In the genomic region with DNA sequence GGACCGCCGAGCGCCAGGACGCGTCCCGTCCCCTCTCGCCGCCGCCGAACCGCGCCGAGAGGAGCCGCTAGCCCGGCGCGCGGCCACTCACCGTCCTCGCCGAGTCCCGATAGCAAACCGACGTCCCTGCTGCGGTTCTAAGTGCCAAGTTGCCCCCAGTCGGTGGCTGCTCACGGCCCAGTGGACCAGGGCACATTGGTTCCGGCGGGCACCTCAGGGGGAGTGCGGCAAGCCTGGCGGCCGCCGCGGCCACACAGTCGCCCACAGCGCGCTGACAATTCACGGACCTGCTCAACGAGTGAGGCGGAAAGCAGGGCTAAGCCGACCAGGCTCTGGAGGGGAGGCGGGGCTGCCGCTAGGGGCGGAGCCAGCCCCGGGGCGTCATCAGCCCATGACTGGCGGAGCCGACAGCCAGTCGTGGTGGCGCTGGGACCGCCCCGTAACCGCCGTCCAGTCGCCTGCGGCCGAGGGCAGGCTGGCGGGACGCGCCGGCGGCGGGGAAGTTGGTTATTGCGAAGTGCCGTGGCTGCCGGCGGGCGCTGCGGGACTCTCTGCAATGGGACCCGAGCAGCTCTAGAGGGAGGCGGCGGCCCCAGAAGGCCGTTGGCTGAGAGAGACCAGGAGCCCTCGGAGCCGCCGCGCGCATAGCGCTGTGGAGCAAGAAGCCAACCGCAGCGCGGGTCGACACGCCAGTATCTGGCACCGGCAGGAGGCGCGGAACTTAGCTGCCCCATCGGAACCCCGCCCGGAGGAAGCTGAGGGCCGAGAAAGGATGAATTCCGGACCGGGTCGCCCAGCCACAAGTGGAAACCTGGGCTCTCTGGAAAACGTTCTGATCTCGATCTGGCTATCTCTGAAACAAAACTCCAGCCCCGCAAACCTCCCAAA, we compare ENCODE assay signal across 8 cellular contexts.
DNase-seq lines count a peak whose midpoint lies in the region; TF ChIP-seq lines count a peak whose summit lies in the region.

A gene with protein sequence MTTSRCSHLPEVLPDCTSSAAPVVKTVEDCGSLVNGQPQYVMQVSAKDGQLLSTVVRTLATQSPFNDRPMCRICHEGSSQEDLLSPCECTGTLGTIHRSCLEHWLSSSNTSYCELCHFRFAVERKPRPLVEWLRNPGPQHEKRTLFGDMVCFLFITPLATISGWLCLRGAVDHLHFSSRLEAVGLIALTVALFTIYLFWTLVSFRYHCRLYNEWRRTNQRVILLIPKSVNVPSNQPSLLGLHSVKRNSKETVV (minus strand): TSS at position 300 of the 888 bp plus-strand sequence. CDS start 112,387 bp downstream, outside the sequence.

- peak within 1 kb of the TSS; percentile 74 for H3K9ac ChIP-seq in MM.1S (ENCODE audit: low read length)

- peak; percentile 34; the same call in 1 of the 2 replicates for TF ChIP-seq CTCF in MM.1S (IDR thresholded peaks at IDR 0.05; ENCODE audit: low read length)

- H3K4me2 ChIP-seq in MM.1S (ENCODE audit: low read depth, low read length): peak within 1 kb of the TSS; percentile 87

- H3K79me2 ChIP-seq in MM.1S (ENCODE audit: low read length): peaks cover 42% of the 10 kb centered on the region

- no peaks in the 10 kb centered on the region for H4K20me1 ChIP-seq in MM.1S (ENCODE audit: insufficient read depth, low read length)

- H3K4me3 ChIP-seq in MM.1S (ENCODE audit: low read length) (peak within 1 kb of the TSS; percentile 87), neuron (ENCODE audit: low read length) (peak within 1 kb of the TSS; percentile 92)

- H3K9me2 ChIP-seq in MM.1S (replicated peaks; ENCODE audit: insufficient read depth, low read length): no peaks in the 10 kb centered on the region

- H3K27ac ChIP-seq in MM.1S (ENCODE audit: low read length): peak within 1 kb of the TSS; percentile 75; the same call in 1 of the 2 replicates

- H3K9me3 ChIP-seq in MM.1S (replicated peaks; ENCODE audit: insufficient read depth, low read length) (no peaks in the 10 kb centered on the region), neuron (ENCODE audit: low read length) (peaks cover 3% of the 10 kb centered on the region)

- H3F3A ChIP-seq in MM.1S (ENCODE audit: insufficient read depth, low read length): peaks cover 7% of the 10 kb centered on the region; the same call in 1 of the 2 replicates

- DNase-seq in GM03348 (ENCODE audit: low spot score) (peak; percentile 99), HCEC 1CT (peak; percentile 96), MM.1S (peak; percentile 98), SIG-M5 treated with dmso at 0.1 percent for 504 hours (lab: John Stamatoyannopoulos, UW; ENCODE audit: unreplicated experiment) (peak; percentile 94), foreskin melanocyte (peak; percentile 88), stromal cell of bone marrow (ENCODE audit: low read depth) (peak; percentile 89)
- peak; percentile 95 for DNase-seq in activated naive CD4-positive, alpha-beta T cell treated with Interleukin-2 at 50 U/mL for 16 hours

- no peaks in the 10 kb centered on the region for H3K27me3 ChIP-seq in MM.1S (replicated peaks; ENCODE audit: insufficient read depth, low read length)
- H3K27me3 ChIP-seq in neuron (ENCODE audit: insufficient read depth, low read length): peaks cover 3% of the 10 kb centered on the region

- H3K4me1 ChIP-seq in MM.1S (ENCODE audit: low read length) (peaks cover 8% of the 10 kb centered on the region), neuron (ENCODE audit: insufficient read depth, low read length) (peaks cover 37% of the 10 kb centered on the region)

- H2AFZ ChIP-seq in MM.1S (ENCODE audit: low read length): peak within 1 kb of the TSS; percentile 96
- peak within 1 kb of the TSS; percentile 98 for H2AFZ ChIP-seq in neuron (ENCODE audit: low read depth, low read length)

- no peaks in the 10 kb centered on the region for H3K36me3 ChIP-seq in MM.1S (replicated peaks; ENCODE audit: insufficient read depth, low read length)
- no peaks in the 10 kb centered on the region for H3K36me3 ChIP-seq in neuron (ENCODE audit: insufficient read depth, low read length)

Comparison
In these comparisons a context has a peak if more than half of its experiments do, and no peak if none do; other contexts are left out.
1. Peak in every context shown above with its lines: DNase-seq, H3K4me3 ChIP-seq and H3K27ac ChIP-seq.